8 cellular contexts compared by ENCODE assay signal in the genomic region with DNA sequence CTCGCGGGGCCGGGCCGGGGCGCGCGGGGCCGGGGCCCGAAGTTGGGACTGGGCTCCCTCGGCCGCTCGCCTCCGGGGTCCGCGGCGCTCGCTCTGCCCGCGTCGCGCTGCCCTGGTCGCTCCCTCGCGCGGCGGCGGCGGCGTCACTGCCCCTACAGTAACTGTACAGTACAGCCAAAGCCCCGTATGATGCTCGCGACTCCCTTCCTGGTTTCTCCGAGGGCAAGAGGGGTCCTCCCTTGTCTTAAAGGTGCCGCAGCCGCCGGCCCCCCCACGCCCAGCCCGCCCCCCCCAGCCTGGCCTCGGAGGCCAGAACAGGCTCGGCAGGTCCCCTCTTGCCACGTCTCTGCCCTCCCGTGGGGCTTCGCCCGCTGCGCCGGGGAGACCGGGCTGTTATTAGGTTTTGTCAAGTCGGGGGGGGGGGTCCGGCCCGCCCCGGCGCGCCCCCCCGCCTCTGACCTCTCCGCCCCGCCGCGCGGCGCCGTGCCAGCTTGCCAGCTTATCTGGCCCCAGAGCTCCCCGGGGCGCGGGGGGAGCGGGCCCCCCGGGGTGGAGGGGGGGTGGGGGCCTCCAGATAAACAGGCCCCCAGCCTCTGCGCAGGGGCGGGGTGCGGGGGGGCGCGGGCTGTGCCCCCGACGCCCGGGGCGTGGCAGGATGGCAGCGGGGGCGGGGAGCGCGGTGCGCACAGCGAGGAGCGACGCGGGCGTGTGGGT. TPM values are rescaled to one million over a fixed set of nuclear protein-coding genes. Genes with fewer than 3 reads are reported as not detected.
A peak's percentile ranks its signal among the peaks of the same experiment; 100 is the strongest.
DNase-seq lines count a peak whose midpoint lies in the region; ATAC-seq and TF ChIP-seq lines count a peak whose summit lies in the region.

ZBTB7A (minus strand) TSS at position 218 of the 714 bp plus-strand sequence. CDS start 11,667 bp downstream, outside the sequence.

- peaks cover 19% of the 10 kb centered on the region for H3K4me1 Mint-ChIP-seq in nephron progenitor cell

- no peak within 1 kb of the TSS for H3K27ac Mint-ChIP-seq in nephron progenitor cell

- no peaks in the 10 kb centered on the region for H3K36me3 Mint-ChIP-seq in nephron progenitor cell (ENCODE audit: low read depth)

- H3K9me3 ChIP-seq in KOPT-K1 (ENCODE audit: insufficient read depth, low read length, poor library complexity, severe bottlenecking), result no peaks in the 10 kb centered on the region

- peak within 1 kb of the TSS; percentile 84 for H3K4me3 ChIP-seq in fibroblast of villous mesenchyme (ENCODE audit: low read depth, low read length)

- H3K27me3 Mint-ChIP-seq in nephron progenitor cell (ENCODE audit: low read depth, poor library complexity), result peaks cover 37% of the 10 kb centered on the region

- ATAC-seq in GM21515 (IDR thresholded peaks at IDR 0.05; ENCODE audit: unreplicated experiment), result no peak

- in situ Hi-C loops in Caki2 (cut with HindIII; ENCODE audit: low pct_unique_long_range_greater_than_20kb, low sequenced_read_pairs), result no loop called here

- no peak for TF ChIP-seq CTCF in fibroblast of villous mesenchyme (IDR thresholded peaks at IDR 0.05; ENCODE audit: insufficient read depth, low read depth, low read length)
- TF ChIP-seq CTCF in nephron progenitor cell (IDR thresholded peaks at IDR 0.05), result no peak

- no peaks in the 10 kb centered on the region for H3K9me3 Mint-ChIP-seq in nephron progenitor cell

- DNase-seq in Caki2 (ENCODE audit: low read depth) (peak; percentile 59), SIG-M5 treated with dmso at 0.1 percent for 504 hours (lab: John Stamatoyannopoulos, UW; ENCODE audit: unreplicated experiment) (peak; percentile 85), activated gamma-delta T cell treated with Interleukin-2 at 50 U/mL for 16 hours (peak; percentile 80), fibroblast of villous mesenchyme (ENCODE audit: low read depth) (peak; percentile 84), nephron progenitor cell (peak; percentile 72)

- H3K27ac ChIP-seq in KOPT-K1 (ENCODE audit: low read depth, low read length, poor library complexity, severe bottlenecking) (peak within 1 kb of the TSS; percentile 97), temporal lobe (ENCODE audit: low read depth, low read length) (peak within 1 kb of the TSS; percentile 89)

- H3K4me3 Mint-ChIP-seq in nephron progenitor cell, result peak within 1 kb of the TSS; percentile 73

- peaks cover 26% of the 10 kb centered on the region for H3K36me3 ChIP-seq in KOPT-K1 (ENCODE audit: insufficient read depth, low read length)

RNA-seq across cellular contexts. Expression of gene ZBTB7A, which starts in this region (rescaled TPM):
- 12.7 and 19.6 TPM in 2 replicates for total RNA-seq in Caki2 (2014; rRNA removed; shearing (Covaris generic); ENCODE audit: low replicate concordance)
- 30.9 and 31.5 TPM in 2 replicates for total RNA-seq in fibroblast of villous mesenchyme
- total RNA-seq in temporal lobe, result 2.7 TPM
